In genomic region chr10:112562803-112563663, GRCh38 we compare ENCODE assay signal across 13 cellular contexts.
DNase-seq lines count a peak whose midpoint lies in the region; ATAC-seq and TF ChIP-seq lines count a peak whose summit lies in the region.
"Had no signal": no experiment of that assay in that cellular context is flagged by ENCODE, and none has a peak within 500 bp of the region (broad histone marks: within the 10 kb centered on the region; RNA-seq: fewer than 3 reads in every experiment).

No MANE protein-coding gene starts in this region.

- no peak for ATAC-seq in GM18519 (IDR thresholded peaks at IDR 0.05; ENCODE audit: low FRiP score, unreplicated experiment)
- ATAC-seq: heart right ventricle, left cardiac atrium had no signal

- H3K4me1 Mint-ChIP-seq in HFFc6 (ENCODE audit: low read depth): peaks cover 21% of the 10 kb centered on the region

- no peak overlapping the region for H3K4me3 Mint-ChIP-seq in HFFc6
- H3K4me3 Mint-ChIP-seq: central memory CD8-positive, alpha-beta T cell; IgD-negative memory B cell had no signal

- H3K27me3 Mint-ChIP-seq in HFFc6 (ENCODE audit: insufficient read depth): no peaks in the 10 kb centered on the region
- H3K27me3 Mint-ChIP-seq: central memory CD8-positive, alpha-beta T cell; IgD-negative memory B cell had no signal

- H3K27ac Mint-ChIP-seq in HFFc6: no peak overlapping the region
- H3K27ac Mint-ChIP-seq: IgD-negative memory B cell had no signal

- TF ChIP-seq CTCF in epithelial cell of esophagus (IDR thresholded peaks at IDR 0.05; ENCODE audit: insufficient read depth, low read depth, low read length, missing control alignments): no peak
- TF ChIP-seq CTCF in HFFc6 (IDR thresholded peaks at IDR 0.05): no peak

- H3K4me3 ChIP-seq in epithelial cell of esophagus (ENCODE audit: low read length): no peak overlapping the region
- H3K4me3 ChIP-seq: heart right ventricle had no signal

- no peaks in the 10 kb centered on the region for H3K9me3 Mint-ChIP-seq in HFFc6
- H3K9me3 Mint-ChIP-seq: central memory CD8-positive, alpha-beta T cell; IgD-negative memory B cell had no signal

- H3K36me3 Mint-ChIP-seq in HFFc6 (ENCODE audit: low read depth): no peaks in the 10 kb centered on the region

- DNase-seq in DMS153 treated with DMSO at 0.1 percent for 48 hours (lab: John Stamatoyannopoulos, UW; ENCODE audit: unreplicated experiment): peak; percentile 87
- peak; percentile 57 for DNase-seq in NCI-H1092 treated with DMSO at 0.1 percent for 48 hours (lab: John Stamatoyannopoulos, UW)
- peak; percentile 99 for DNase-seq in NCI-H510A treated with DMSO at 0.1 percent for 48 hours (lab: John Stamatoyannopoulos, UW)
- DNase-seq in epithelial cell of esophagus (ENCODE audit: low read depth): peak; percentile 21
- no peak for DNase-seq in HFFc6
- DNase-seq in amniotic stem cell (lab: John Stamatoyannopoulos, UW): no peak
- DNase-seq in mesenteric fat pad (ENCODE audit: low spot score): no peak
- DNase-seq: heart right ventricle, left cardiac atrium, NCI-H187 had no signal

Comparison
In these comparisons a context has a peak if more than half of its experiments do, and no peak if none do; other contexts are left out.
1. DNase-seq: peak in DMS153 treated with DMSO at 0.1 percent for 48 hours (single experiment), NCI-H1092 treated with DMSO at 0.1 percent for 48 hours (single experiment), NCI-H510A treated with DMSO at 0.1 percent for 48 hours (single experiment) and epithelial cell of esophagus (single experiment); none in HFFc6 (single experiment), amniotic stem cell (single experiment) and mesenteric fat pad (single experiment).